ENCODE assay signal across 16 cellular contexts in genomic region chr4:23976423-23976822, GRCh38.
DNase-seq lines count a peak whose midpoint lies in the region; ATAC-seq lines count a peak whose summit lies in the region.
"Had no signal": no experiment of that assay in that cellular context is flagged by ENCODE, and none has a peak within 500 bp of the region (broad histone marks: within the 10 kb centered on the region; RNA-seq: fewer than 3 reads in every experiment).

No MANE protein-coding gene starts in this region.

- no peaks in the 10 kb centered on the region for H3K36me3 ChIP-seq in neuronal stem cell (replicated peaks in 1 of 2; ENCODE audit: control insufficient read depth in 2 of 2, insufficient read depth in 2 of 2, low read length in 2 of 2)
- H3K36me3 ChIP-seq: BLaER1 treated with 17β-estradiol and CSF1 and Interleukin-3, amounts not matched to agents 10 nM and 100 nM had no signal

- peak overlapping the region; percentile 29 for H2AFZ ChIP-seq in neuronal stem cell (ENCODE audit: low read length)

- no peak overlapping the region for H3K27ac ChIP-seq in neuronal stem cell (replicated peaks; ENCODE audit: low read length)
- H3K27ac ChIP-seq: BLaER1 treated with 17β-estradiol and CSF1 and Interleukin-3, amounts not matched to agents 10 nM and 100 nM; C4-2B had no signal

- H3K23ac ChIP-seq in neuronal stem cell (ENCODE audit: low read depth, low read length, poor library complexity) = no peak overlapping the region

- H3K79me1 ChIP-seq in neuronal stem cell (ENCODE audit: low read depth, low read length) = no peaks in the 10 kb centered on the region

- H3K9me3 ChIP-seq in neuronal stem cell (replicated peaks in 1 of 2; ENCODE audit: control insufficient read depth in 2 of 2, insufficient read depth in 1 of 2, low read depth in 1 of 2, low read length in 2 of 2) = no peaks in the 10 kb centered on the region
- H3K9me3 ChIP-seq: BLaER1 treated with 17β-estradiol and CSF1 and Interleukin-3, amounts not matched to agents 10 nM and 100 nM; Caco-2 had no signal

- ATAC-seq in left colon = peak; percentile 90
- ATAC-seq: CD8-positive, alpha-beta T cell had no signal

- H2BK12ac ChIP-seq in neuronal stem cell (ENCODE audit: low read length) = no peak overlapping the region

- no peak overlapping the region for H2BK15ac ChIP-seq in neuronal stem cell (ENCODE audit: low read length)

- peaks cover 4 to 11% of the 10 kb centered on the region in 2 donors for H3K4me1 ChIP-seq in neuronal stem cell (ENCODE audit: control insufficient read depth in 2 of 2, insufficient read depth in 1 of 2, low read depth in 1 of 2, low read length in 2 of 2)
- H3K4me1 ChIP-seq: Caco-2 had no signal

- H3K27me3 ChIP-seq in neuronal stem cell (ENCODE audit: control insufficient read depth in 3 of 3, insufficient read depth in 3 of 3, low read depth in 1 of 3, low read length in 3 of 3) = peaks cover 0 to 8% (median 0%) of the 10 kb centered on the region in 3 experiments
- H3K27me3 ChIP-seq: BLaER1 treated with 17β-estradiol and CSF1 and Interleukin-3, amounts not matched to agents 10 nM and 100 nM had no signal

- no peak overlapping the region for H4K91ac ChIP-seq in neuronal stem cell (ENCODE audit: low read depth, low read length, poor library complexity)

- H3K14ac ChIP-seq in neuronal stem cell (ENCODE audit: low read length) = no peak overlapping the region

- H3K4me2 ChIP-seq in neuronal stem cell (ENCODE audit: insufficient read depth, low read length, poor library complexity, severe bottlenecking) = no peak overlapping the region
- H3K4me2 ChIP-seq: BLaER1 treated with 17β-estradiol and CSF1 and Interleukin-3, amounts not matched to agents 10 nM and 100 nM had no signal

- H3K4ac ChIP-seq in neuronal stem cell (ENCODE audit: low read length) = no peak overlapping the region

- no peak overlapping the region for H3K18ac ChIP-seq in neuronal stem cell (ENCODE audit: low read length)

- H3K4me3 ChIP-seq in neuronal stem cell (ENCODE audit: low read length in 2 of 2) = no peak overlapping the region
- H3K4me3 ChIP-seq: BLaER1 treated with 17β-estradiol and CSF1 and Interleukin-3, amounts not matched to agents 10 nM and 100 nM had no signal

- no peak overlapping the region for H2AK5ac ChIP-seq in neuronal stem cell (ENCODE audit: low read depth, low read length)

- DNase-seq in left colon (no peak), neuronal stem cell (ENCODE audit: low spot score) (no peak), AG20443 (ENCODE audit: low spot score) (no peak), hypothalamus (lab: John Stamatoyannopoulos, UW) (no peak), NCI-H128 (lab: John Stamatoyannopoulos, UW; ENCODE audit: unreplicated experiment) (no peak)
- DNase-seq: 8988T; ACHN; AML-193; Caco-2; Calu3; CD4-positive, alpha-beta T cell; CD8-positive, alpha-beta T cell; DMS79 treated with DMSO at 0.1 percent for 48 hours; GF-D8 had no signal

- H2BK120ac ChIP-seq in neuronal stem cell (ENCODE audit: low read depth, low read length) = no peak overlapping the region

- H4K8ac ChIP-seq in neuronal stem cell (ENCODE audit: low read depth, low read length) = no peak overlapping the region

- H3K9ac ChIP-seq in neuronal stem cell (ENCODE audit: low read depth, low read length, poor library complexity) = no peak overlapping the region
- H3K9ac ChIP-seq: BLaER1 treated with 17β-estradiol and CSF1 and Interleukin-3, amounts not matched to agents 10 nM and 100 nM had no signal

- no peak overlapping the region for H2BK5ac ChIP-seq in neuronal stem cell (ENCODE audit: low read length)

- WGBS in neuronal stem cell (ENCODE audit: extremely low coverage in 2 of 2, insufficient read length in 2 of 2, insufficient replicate concordance in 1 of 2), 2 donors = no CpG with 5 or more reads among the region's 2 CpGs

- intact Hi-C loops in left colon (cut with DNase I, micrococcal nuclease) = no loop called here
